16 cellular contexts compared by ENCODE assay signal in the genomic region with DNA sequence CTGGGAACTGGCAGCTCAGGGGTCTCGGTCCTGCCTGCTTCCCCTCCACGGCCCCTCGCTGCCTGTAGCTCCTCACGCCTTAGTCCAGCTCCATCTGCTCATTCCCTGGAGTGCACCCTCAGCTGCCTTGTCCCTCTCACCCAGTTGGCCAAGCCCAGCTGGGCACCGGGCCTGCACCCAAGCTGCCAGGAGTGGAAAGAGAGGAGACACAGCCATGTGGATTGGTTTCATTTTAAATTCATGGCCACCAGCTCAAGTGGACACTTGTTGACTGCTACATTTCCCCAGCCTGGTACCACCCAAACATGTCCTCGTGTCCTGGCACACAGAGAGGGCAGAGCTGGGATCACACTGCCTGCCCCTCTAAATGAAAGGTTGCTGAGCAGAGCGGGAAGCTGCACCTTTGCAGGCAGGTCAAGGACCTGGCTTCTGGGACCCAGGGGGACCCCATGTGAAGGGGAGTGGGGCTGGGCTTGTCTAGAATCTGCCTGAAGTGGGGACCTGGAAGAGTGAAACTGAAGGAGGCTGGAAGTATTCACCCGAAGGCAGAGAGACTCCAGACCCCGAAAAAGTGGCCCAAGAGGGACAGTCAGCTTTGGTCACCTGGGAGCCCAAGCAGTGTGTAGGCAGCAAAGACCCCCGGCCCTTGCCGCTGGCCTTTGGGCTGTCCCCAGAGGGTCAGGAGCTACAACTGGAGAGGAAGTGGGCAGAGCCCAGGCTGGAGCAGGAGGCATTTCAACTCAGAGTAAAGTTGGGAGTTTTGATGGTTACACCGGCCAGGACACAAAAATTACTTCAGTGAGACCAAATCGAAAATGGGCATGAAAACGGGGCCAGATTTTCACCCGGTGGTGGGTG. TPM values are rescaled to one million over a fixed set of nuclear protein-coding genes. Genes with fewer than 3 reads are reported as not detected.
DNase-seq lines count a peak whose midpoint lies in the region; ATAC-seq, FAIRE-seq and TF ChIP-seq lines count a peak whose summit lies in the region.
"Had no signal": no experiment of that assay in that cellular context is flagged by ENCODE, and none has a peak within 500 bp of the region (broad histone marks: within the 10 kb centered on the region; RNA-seq: fewer than 3 reads in every experiment).

No MANE protein-coding gene starts in this region.

- H3K4me3 ChIP-seq in kidney (ENCODE audit: low read length in 2 of 2) (no peak overlapping the region), brain microvascular endothelial cell (ENCODE audit: low read depth, low read length) (no peak overlapping the region)

- H3K27ac Mint-ChIP-seq in chondrocyte (ENCODE audit: unreplicated experiment) = peak overlapping the region; percentile 1
- H3K27ac Mint-ChIP-seq: activated CD8-positive, alpha-beta T cell treated with anti-CD3 and anti-CD28 coated beads for 36 hours; activated naive CD4-positive, alpha-beta T cell treated with anti-CD3 and anti-CD28 coated beads, Interleukin-2, amount 50 U/mL, for 24 hours; T-helper 1 cell treated with Interleukin-12 subunit alpha and Interleukin-12 subunit beta and Interleukin-4 antibody, amounts not matched to agents 30 μg/mL and 1 μg/mL, for 36 hours had no signal

- no peaks in the 10 kb centered on the region for H3K27me3 Mint-ChIP-seq in chondrocyte (ENCODE audit: low read depth)
- H3K27me3 Mint-ChIP-seq: activated CD8-positive, alpha-beta T cell treated with anti-CD3 and anti-CD28 coated beads for 36 hours; activated naive CD4-positive, alpha-beta T cell treated with anti-CD3 and anti-CD28 coated beads, Interleukin-2, amount 50 U/mL, for 24 hours had no signal

- H3K27me3 ChIP-seq in brain microvascular endothelial cell (replicated peaks) = no peaks in the 10 kb centered on the region

- TF ChIP-seq CTCF in chondrocyte (IDR thresholded peaks at IDR 0.05) (no peak), kidney (IDR thresholded peaks at IDR 0.05; ENCODE audit: borderline replicate concordance, extremely low read depth, insufficient read depth) (no peak), brain microvascular endothelial cell (IDR thresholded peaks at IDR 0.05; ENCODE audit: low read depth, low read length, missing control alignments) (no peak)

- ATAC-seq in GM21423 (IDR thresholded peaks at IDR 0.05; ENCODE audit: unreplicated experiment) = no peak
- ATAC-seq: activated CD8-positive, alpha-beta T cell treated with anti-CD3 and anti-CD28 coated beads for 36 hours; effector memory CD8-positive, alpha-beta T cell had no signal

- H3K9ac ChIP-seq in kidney (ENCODE audit: low read length in 2 of 2) = no peak overlapping the region

- H3K4me3 Mint-ChIP-seq in chondrocyte (ENCODE audit: unreplicated experiment) = no peak overlapping the region
- H3K4me3 Mint-ChIP-seq: activated CD8-positive, alpha-beta T cell treated with anti-CD3 and anti-CD28 coated beads for 36 hours; activated naive CD4-positive, alpha-beta T cell treated with anti-CD3 and anti-CD28 coated beads, Interleukin-2, amount 50 U/mL, for 24 hours; effector memory CD8-positive, alpha-beta T cell; neural crest cell; T-helper 1 cell treated with Interleukin-12 subunit alpha and Interleukin-12 subunit beta and Interleukin-4 antibody, amounts not matched to agents 30 μg/mL and 1 μg/mL, for 36 hours had no signal

- H3K9me3 ChIP-seq in kidney (ENCODE audit: control insufficient read depth in 1 of 2, low read length in 2 of 2) = no peaks in the 10 kb centered on the region

- no peaks in the 10 kb centered on the region for H3K36me3 ChIP-seq in kidney (ENCODE audit: control insufficient read depth in 1 of 2, insufficient read depth in 2 of 2, low read length in 2 of 2)
- no peaks in the 10 kb centered on the region for H3K36me3 ChIP-seq in brain microvascular endothelial cell (replicated peaks)

- H3K36me3 Mint-ChIP-seq in chondrocyte (ENCODE audit: low read depth) = no peaks in the 10 kb centered on the region
- H3K36me3 Mint-ChIP-seq: activated naive CD4-positive, alpha-beta T cell treated with anti-CD3 and anti-CD28 coated beads, Interleukin-2, amount 50 U/mL, for 24 hours had no signal

- intact Hi-C loops in kidney (cut with DNase I) = no loop called here

- no peak for FAIRE-seq in kidney (lab: Jason Lieb, UNC)
- FAIRE-seq: G401.6 had no signal

- H3K4me1 ChIP-seq in kidney (ENCODE audit: control insufficient read depth in 1 of 2, insufficient read depth in 1 of 2, low read depth in 1 of 2, low read length in 2 of 2) = peaks cover 2 to 6% of the 10 kb centered on the region in 2 donors

- peak; percentile 31 for DNase-seq in G401 (ENCODE audit: low spot score)
- DNase-seq in chondrocyte (ENCODE audit: low spot score) = no peak
- DNase-seq in kidney = peak; percentile 59
- peak; percentile 63 for DNase-seq in putamen (ENCODE audit: low spot score)
- DNase-seq in brain microvascular endothelial cell = no peak
- DNase-seq in NCI-H1694 (lab: John Stamatoyannopoulos, UW) = no peak
- DNase-seq in germinal center (ENCODE audit: low spot score) = no peak
- DNase-seq: activated CD8-positive, alpha-beta T cell treated with anti-CD3 and anti-CD28 coated beads for 36 hours; effector memory CD8-positive, alpha-beta T cell; NCI-H1694 treated with DMSO at 0.1 percent for 48 hours; stimulated activated CD4-positive, alpha-beta T cell treated with anti-CD3 and anti-CD28 coated beads, Interleukin-4, amount 100 ng/mL, for 1 hour had no signal

- in situ Hi-C loops in G401 (cut with HindIII; ENCODE audit: low sequenced_read_pairs) = no loop called here
- in situ Hi-C loops in brain microvascular endothelial cell (cut with HindIII; ENCODE audit: low pct_ligation_motif_present, low sequenced_read_pairs) = no loop called here

- H3K9me3 Mint-ChIP-seq in chondrocyte (ENCODE audit: low read depth) = no peaks in the 10 kb centered on the region
- H3K9me3 Mint-ChIP-seq: activated CD8-positive, alpha-beta T cell treated with anti-CD3 and anti-CD28 coated beads for 36 hours; activated naive CD4-positive, alpha-beta T cell treated with anti-CD3 and anti-CD28 coated beads, Interleukin-2, amount 50 U/mL, for 24 hours; effector memory CD8-positive, alpha-beta T cell; neural crest cell; T-helper 1 cell treated with Interleukin-12 subunit alpha and Interleukin-12 subunit beta and Interleukin-4 antibody, amounts not matched to agents 30 μg/mL and 1 μg/mL, for 36 hours had no signal

- peaks cover 22% of the 10 kb centered on the region for H3K4me1 Mint-ChIP-seq in chondrocyte (ENCODE audit: low read depth)

- H3K27ac ChIP-seq in kidney (ENCODE audit: low read depth in 2 of 2, low read length in 2 of 2) = no peak overlapping the region
- H3K27ac ChIP-seq in brain microvascular endothelial cell = no peak overlapping the region

RNA-seq across cellular contexts. Expression of gene BNIP3, which starts 15.0 kb away (rescaled TPM):
- 81.6 and 96.5 TPM in 2 replicates for total RNA-seq in G401 (2014; rRNA removed; shearing (Covaris generic))
- 31.0 to 97.4 TPM (median 88.9 TPM) in 3 replicates for total RNA-seq in chondrocyte
- 49.6 TPM for total RNA-seq in kidney
- 75.4 TPM for polyA plus RNA-seq in kidney (ENCODE audit: insufficient read depth, low read depth, low replicate concordance)

Comparison
In these comparisons a context has a peak if more than half of its experiments do, and no peak if none do; other contexts are left out.
1. DNase-seq: peak in G401 (single experiment), kidney (single experiment) and putamen (single experiment); none in chondrocyte (single experiment), brain microvascular endothelial cell (single experiment), NCI-H1694 (single experiment) and germinal center (single experiment).